In genomic region chr4:182567119-182567518, GRCh38 we compare ENCODE assay signal across 25 cellular contexts.
"Had no signal": no experiment of that assay in that cellular context is flagged by ENCODE, and none has a peak within 500 bp of the region (broad histone marks: within the 10 kb centered on the region; RNA-seq: fewer than 3 reads in every experiment).

No MANE protein-coding gene starts in this region.

- H3K27me3 ChIP-seq: esophagus muscularis mucosa, foreskin keratinocyte, gastroesophageal sphincter, heart left ventricle, hepatocyte, left lung, sigmoid colon, stomach, thyroid gland had no signal

- H3K4me3 ChIP-seq: dorsolateral prefrontal cortex, esophagus muscularis mucosa, gastroesophageal sphincter, heart left ventricle, hepatocyte, left lung, psoas muscle, sigmoid colon, stomach, thyroid gland had no signal

- H3K36me3 ChIP-seq: esophagus muscularis mucosa, gastroesophageal sphincter, heart left ventricle, left lung, sigmoid colon, stomach, thyroid gland had no signal

- H2AFZ ChIP-seq: hepatocyte had no signal

- H3K4me1 ChIP-seq: esophagus muscularis mucosa, foreskin keratinocyte, gastroesophageal sphincter, left lung, psoas muscle, stomach had no signal

- H3K9me3 ChIP-seq: esophagus muscularis mucosa, gastroesophageal sphincter, heart left ventricle, left lung, psoas muscle, sigmoid colon, stomach, thyroid gland had no signal

- DNase-seq: cortex of kidney; dorsolateral prefrontal cortex; effector CD4-positive, alpha-beta T cell; foreskin keratinocyte; heart left ventricle; kidney; left lung; mammary epithelial cell; naive thymus-derived CD8-positive, alpha-beta T cell; nephron progenitor cell; nucleus accumbens; posterior cingulate gyrus; psoas muscle; right cardiac atrium; sigmoid colon; stimulated activated CD4-positive, alpha-beta T cell treated with anti-CD3 and anti-CD28 coated beads, Interleukin-2, amount 100 ng/mL, for 24 hours; stimulated activated CD4-positive, alpha-beta T cell treated with anti-CD3 and anti-CD28 coated beads, Interleukin-4, amount 100 ng/mL, for 24 hours; stimulated activated naive CD4-positive, alpha-beta T cell treated with Interleukin-2 at 50 U/mL for 16 hours; stomach; thyroid gland had no signal

- H3K9me3 Mint-ChIP-seq: naive thymus-derived CD8-positive, alpha-beta T cell; nephron progenitor cell; stimulated activated effector memory CD8-positive, alpha-beta T cell treated with anti-CD3 and anti-CD28 coated beads, Interleukin-12 subunit alpha, Interleukin-12 subunit beta, amount 100 ng/mL, for 72 hours had no signal

- H3K36me3 Mint-ChIP-seq: naive thymus-derived CD8-positive, alpha-beta T cell; stimulated activated effector memory CD8-positive, alpha-beta T cell treated with anti-CD3 and anti-CD28 coated beads, Interleukin-12 subunit alpha, Interleukin-12 subunit beta, amount 100 ng/mL, for 72 hours had no signal

- H3K27ac ChIP-seq: dorsolateral prefrontal cortex, esophagus muscularis mucosa, foreskin keratinocyte, gastroesophageal sphincter, heart left ventricle, hepatocyte, left lung, psoas muscle, sigmoid colon, stomach, thyroid gland had no signal

- H3K4me1 Mint-ChIP-seq: naive thymus-derived CD8-positive, alpha-beta T cell; stimulated activated effector memory CD8-positive, alpha-beta T cell treated with anti-CD3 and anti-CD28 coated beads, Interleukin-12 subunit alpha, Interleukin-12 subunit beta, amount 100 ng/mL, for 72 hours had no signal

- ATAC-seq: foreskin keratinocyte; gastroesophageal sphincter; heart left ventricle; left lung; naive thymus-derived CD8-positive, alpha-beta T cell; psoas muscle; right cardiac atrium; stimulated activated effector memory CD8-positive, alpha-beta T cell treated with anti-CD3 and anti-CD28 coated beads, Interleukin-12 subunit alpha, Interleukin-12 subunit beta, amount 100 ng/mL, for 72 hours had no signal

- H3K4me2 ChIP-seq: hepatocyte had no signal

- H3K4me3 Mint-ChIP-seq: naive thymus-derived CD8-positive, alpha-beta T cell; nephron progenitor cell; stimulated activated effector memory CD8-positive, alpha-beta T cell treated with anti-CD3 and anti-CD28 coated beads, Interleukin-12 subunit alpha, Interleukin-12 subunit beta, amount 100 ng/mL, for 72 hours; type B pancreatic cell had no signal

- H3K27me3 Mint-ChIP-seq: type B pancreatic cell had no signal

- H3K79me2 ChIP-seq: hepatocyte had no signal

- H3K27ac Mint-ChIP-seq: naive thymus-derived CD8-positive, alpha-beta T cell; nephron progenitor cell; stimulated activated effector memory CD8-positive, alpha-beta T cell treated with anti-CD3 and anti-CD28 coated beads, Interleukin-12 subunit alpha, Interleukin-12 subunit beta, amount 100 ng/mL, for 72 hours; type B pancreatic cell had no signal
